In genomic region chr11:113951487-113951886, GRCh38 we compare ENCODE assay signal across 2 cellular contexts.
TF ChIP-seq lines count a peak whose summit lies in the region.

No MANE protein-coding gene starts in this region.

TF ChIP-seq in SK-N-SH, 30 proteins besides CTCF, POLR2A, EP300 and RAD21 (continued from another document):
- no peak for TF ChIP-seq CHD2 (IDR thresholded peaks at IDR 0.05; ENCODE audit: low read length, partially characterized antibody)
- no peak for TF ChIP-seq ELF1 (IDR thresholded peaks at IDR 0.05)
- no peak for TF ChIP-seq TAF1 (IDR thresholded peaks at IDR 0.05; ENCODE audit: borderline replicate concordance, low read depth, low read length)
- TF ChIP-seq RXRA (IDR thresholded peaks at IDR 0.05; ENCODE audit: borderline replicate concordance, low read depth), result no peak
- no peak for TF ChIP-seq MEF2A (IDR thresholded peaks at IDR 0.05; ENCODE audit: borderline replicate concordance, low read depth)
- no peak for TF ChIP-seq GABPA (IDR thresholded peaks at IDR 0.05; ENCODE audit: low read depth)
- TF ChIP-seq JUND (IDR thresholded peaks at IDR 0.05), result no peak
- no peak for TF ChIP-seq NRF1 (IDR thresholded peaks at IDR 0.05; ENCODE audit: low read depth, low read length)
- TF ChIP-seq SMC3 (IDR thresholded peaks at IDR 0.05; ENCODE audit: low read depth, low read length), result no peak

TF ChIP-seq in SK-N-SH treated with all-trans-retinoic acid at 6 μM for 48 hours, 23 proteins besides CTCF, POLR2A, EP300 and RAD21 (continued from another document):
- TF ChIP-seq, protein P1, sequence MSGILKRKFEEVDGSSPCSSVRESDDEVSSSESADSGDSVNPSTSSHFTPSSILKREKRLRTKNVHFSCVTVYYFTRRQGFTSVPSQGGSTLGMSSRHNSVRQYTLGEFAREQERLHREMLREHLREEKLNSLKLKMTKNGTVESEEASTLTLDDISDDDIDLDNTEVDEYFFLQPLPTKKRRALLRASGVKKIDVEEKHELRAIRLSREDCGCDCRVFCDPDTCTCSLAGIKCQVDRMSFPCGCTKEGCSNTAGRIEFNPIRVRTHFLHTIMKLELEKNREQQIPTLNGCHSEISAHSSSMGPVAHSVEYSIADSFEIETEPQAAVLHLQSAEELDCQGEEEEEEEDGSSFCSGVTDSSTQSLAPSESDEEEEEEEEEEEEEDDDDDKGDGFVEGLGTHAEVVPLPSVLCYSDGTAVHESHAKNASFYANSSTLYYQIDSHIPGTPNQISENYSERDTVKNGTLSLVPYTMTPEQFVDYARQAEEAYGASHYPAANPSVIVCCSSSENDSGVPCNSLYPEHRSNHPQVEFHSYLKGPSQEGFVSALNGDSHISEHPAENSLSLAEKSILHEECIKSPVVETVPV (CRISPR knock-in tag; IDR thresholded peaks at IDR 0.05), result no peak
- no peak for TF ChIP-seq SNAI2 (CRISPR knock-in tag; IDR thresholded peaks at IDR 0.05)
- TF ChIP-seq, protein P2, sequence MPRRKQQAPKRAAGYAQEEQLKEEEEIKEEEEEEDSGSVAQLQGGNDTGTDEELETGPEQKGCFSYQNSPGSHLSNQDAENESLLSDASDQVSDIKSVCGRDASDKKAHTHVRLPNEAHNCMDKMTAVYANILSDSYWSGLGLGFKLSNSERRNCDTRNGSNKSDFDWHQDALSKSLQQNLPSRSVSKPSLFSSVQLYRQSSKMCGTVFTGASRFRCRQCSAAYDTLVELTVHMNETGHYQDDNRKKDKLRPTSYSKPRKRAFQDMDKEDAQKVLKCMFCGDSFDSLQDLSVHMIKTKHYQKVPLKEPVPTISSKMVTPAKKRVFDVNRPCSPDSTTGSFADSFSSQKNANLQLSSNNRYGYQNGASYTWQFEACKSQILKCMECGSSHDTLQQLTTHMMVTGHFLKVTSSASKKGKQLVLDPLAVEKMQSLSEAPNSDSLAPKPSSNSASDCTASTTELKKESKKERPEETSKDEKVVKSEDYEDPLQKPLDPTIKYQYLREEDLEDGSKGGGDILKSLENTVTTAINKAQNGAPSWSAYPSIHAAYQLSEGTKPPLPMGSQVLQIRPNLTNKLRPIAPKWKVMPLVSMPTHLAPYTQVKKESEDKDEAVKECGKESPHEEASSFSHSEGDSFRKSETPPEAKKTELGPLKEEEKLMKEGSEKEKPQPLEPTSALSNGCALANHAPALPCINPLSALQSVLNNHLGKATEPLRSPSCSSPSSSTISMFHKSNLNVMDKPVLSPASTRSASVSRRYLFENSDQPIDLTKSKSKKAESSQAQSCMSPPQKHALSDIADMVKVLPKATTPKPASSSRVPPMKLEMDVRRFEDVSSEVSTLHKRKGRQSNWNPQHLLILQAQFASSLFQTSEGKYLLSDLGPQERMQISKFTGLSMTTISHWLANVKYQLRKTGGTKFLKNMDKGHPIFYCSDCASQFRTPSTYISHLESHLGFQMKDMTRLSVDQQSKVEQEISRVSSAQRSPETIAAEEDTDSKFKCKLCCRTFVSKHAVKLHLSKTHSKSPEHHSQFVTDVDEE (CRISPR knock-in tag; IDR thresholded peaks at IDR 0.05), result no peak
- no peak for TF ChIP-seq ESRRG (CRISPR knock-in tag; IDR thresholded peaks at IDR 0.05)
- no peak for TF ChIP-seq PPARA (CRISPR knock-in tag; IDR thresholded peaks at IDR 0.05; ENCODE audit: borderline replicate concordance)
- TF ChIP-seq BACH2 (CRISPR knock-in tag; IDR thresholded peaks at IDR 0.05; ENCODE audit: borderline replicate concordance), result no peak
- no peak for TF ChIP-seq ZC3H10 (CRISPR knock-in tag; IDR thresholded peaks at IDR 0.05)
- TF ChIP-seq TOX (CRISPR knock-in tag; IDR thresholded peaks at IDR 0.05; ENCODE audit: borderline replicate concordance), result no peak
- TF ChIP-seq ISL1 (CRISPR knock-in tag; IDR thresholded peaks at IDR 0.05), result no peak
- TF ChIP-seq ZNF70 (CRISPR knock-in tag; IDR thresholded peaks at IDR 0.05), result no peak
- no peak for TF ChIP-seq GLIS3 (CRISPR knock-in tag; IDR thresholded peaks at IDR 0.05)
TF ChIP-seq in SK-N-SH treated with all-trans-retinoic acid at 6 μM for 48 hours: peak in this region for 0.
